Comparison of ENCODE assay signal across 24 cellular contexts in genomic region chr2:231568785-231569435, GRCh38. TPM values are rescaled to one million over a fixed set of nuclear protein-coding genes. Genes with fewer than 3 reads are reported as not detected.
DNase-seq lines count a peak whose midpoint lies in the region; ATAC-seq, FAIRE-seq and TF ChIP-seq lines count a peak whose summit lies in the region.
"Had no signal": no experiment of that assay in that cellular context is flagged by ENCODE, and none has a peak within 500 bp of the region (broad histone marks: within the 10 kb centered on the region; RNA-seq: fewer than 3 reads in every experiment).

No MANE protein-coding gene starts in this region.

- DNase-seq in NCI-H1417 (lab: John Stamatoyannopoulos, UW) (peak in 2 of 3 experiments; percentile 69 to 71), NCI-H1417 treated with DMSO at 0.1 percent for 48 hours (lab: John Stamatoyannopoulos, UW) (no peak), HepG2 (ENCODE audit: low spot score) (no peak), right lobe of liver (no peak), D721Med (ENCODE audit: insufficient read length, low spot score) (no peak), inferior parietal cortex (ENCODE audit: extremely low spot score) (no peak)
- peak; percentile 29 for DNase-seq in activated naive CD8-positive, alpha-beta T cell treated with anti-CD3 and anti-CD28 coated beads, Interleukin-2, amount 50 U/mL, for 24 hours
- no peak for DNase-seq in stimulated activated naive CD8-positive, alpha-beta T cell treated with anti-CD3 and anti-CD28 coated beads, Interleukin-15, amount 100 ng/mL, for 72 hours
- DNase-seq: 8988T; adrenal gland; CD4-positive, CD25-positive, alpha-beta regulatory T cell; DMS79; Kasumi-1; NCI-H1436; NCI-H446 treated with DMSO at 0.1 percent for 48 hours; ovary; SHP77 treated with DMSO at 0.1 percent for 48 hours; tibial artery; WERI-Rb-1 had no signal

- no peaks in the 10 kb centered on the region for H3K9me3 ChIP-seq in HepG2 (ENCODE audit: low read length)
- H3K9me3 ChIP-seq in right lobe of liver, result no peaks in the 10 kb centered on the region
- H3K9me3 ChIP-seq: adrenal gland, ovary, tibial artery had no signal

- peaks cover 2 to 20% of the 10 kb centered on the region in 2 experiments; a peak in 3 of 5 replicates for H3K27me3 ChIP-seq in HepG2 (ENCODE audit: control insufficient read depth in 1 of 2, insufficient read depth in 2 of 2, low read length in 2 of 2)
- no peaks in the 10 kb centered on the region for H3K27me3 ChIP-seq in right lobe of liver
- H3K27me3 ChIP-seq: adrenal gland, esophagus muscularis mucosa, ovary, tibial artery had no signal

- H3K27ac ChIP-seq in HepG2 (ENCODE audit: extremely low read length, insufficient read depth, low read length), result no peak overlapping the region
- H3K27ac ChIP-seq in right lobe of liver, result no peak overlapping the region
- H3K27ac ChIP-seq: adrenal gland, esophagus muscularis mucosa, ovary, tibial artery, WERI-Rb-1 had no signal

- no peak overlapping the region for H2AFZ ChIP-seq in HepG2 (ENCODE audit: low read length)

- peaks cover 9% of the 10 kb centered on the region for H3K4me1 Mint-ChIP-seq in activated naive CD8-positive, alpha-beta T cell treated with anti-CD3 and anti-CD28 coated beads, Interleukin-2, amount 50 U/mL, for 24 hours
- H3K4me1 Mint-ChIP-seq in stimulated activated naive CD8-positive, alpha-beta T cell treated with anti-CD3 and anti-CD28 coated beads, Interleukin-15, amount 100 ng/mL, for 72 hours, result peaks cover 10% of the 10 kb centered on the region

- intact Hi-C loops in HepG2 (cut with micrococcal nuclease; ENCODE audit: unreplicated experiment) (no loop called here), right lobe of liver (cut with DNase I) (no loop called here)

- TF ChIP-seq CTCF in HepG2 (CRISPR knock-in tag; IDR thresholded peaks at IDR 0.05) (no peak), right lobe of liver (IDR thresholded peaks at IDR 0.05) (no peak), D721Med (IDR thresholded peaks at IDR 0.05; ENCODE audit: insufficient read depth, missing control alignments) (no peak)

- POLR2A ChIA-PET in HepG2 (lab: Yijun Ruan, JAX), result interaction anchor here (0.7 kb wide), 1 partner anchor 148 kb away, joined by 6 read pairs; no protein-coding TSS in a partner anchor

- in situ Hi-C loops in HepG2 (cut with HindIII; ENCODE audit: extremely low pct_ligation_motif_present, low pct_unique_long_range_greater_than_20kb), result no loop called here

- ATAC-seq in HepG2 (peak; percentile 33), right lobe of liver (no peak)
- peak; percentile 97 for ATAC-seq in activated naive CD8-positive, alpha-beta T cell treated with anti-CD3 and anti-CD28 coated beads, Interleukin-2, amount 50 U/mL, for 24 hours
- ATAC-seq in stimulated activated naive CD8-positive, alpha-beta T cell treated with anti-CD3 and anti-CD28 coated beads, Interleukin-15, amount 100 ng/mL, for 72 hours, result peak; percentile 63
- ATAC-seq: left lobe of liver had no signal

- TF ChIP-seq EP300 in HepG2 (IDR thresholded peaks at IDR 0.05; ENCODE audit: low read depth in 2 of 2, low read length in 2 of 2), result no peak
- TF ChIP-seq EP300 in HepG2 (CRISPR knock-in tag; IDR thresholded peaks at IDR 0.05; ENCODE audit: borderline replicate concordance), result no peak

- peaks cover 1% of the 10 kb centered on the region for H3K27me3 Mint-ChIP-seq in activated naive CD8-positive, alpha-beta T cell treated with anti-CD3 and anti-CD28 coated beads, Interleukin-2, amount 50 U/mL, for 24 hours
- peaks cover 2% of the 10 kb centered on the region for H3K27me3 Mint-ChIP-seq in stimulated activated naive CD8-positive, alpha-beta T cell treated with anti-CD3 and anti-CD28 coated beads, Interleukin-15, amount 100 ng/mL, for 72 hours

- no peak overlapping the region for H3K4me3 ChIP-seq in HepG2 (replicated peaks in 1 of 3; ENCODE audit: insufficient read depth in 1 of 3, low read depth in 2 of 3, low read length in 3 of 3)
- H3K4me3 ChIP-seq in right lobe of liver, result no peak overlapping the region
- H3K4me3 ChIP-seq: adrenal gland, esophagus muscularis mucosa, ovary, tibial artery had no signal

- H3K4me1 ChIP-seq in HepG2 (ENCODE audit: insufficient read depth, low read length), result no peaks in the 10 kb centered on the region
- H3K4me1 ChIP-seq in right lobe of liver, result no peaks in the 10 kb centered on the region
- H3K4me1 ChIP-seq: adrenal gland, tibial artery had no signal

- H3K4me2 ChIP-seq in HepG2 (ENCODE audit: low read depth, low read length), result no peak overlapping the region

- 22% methylated on average over 7 of the region's 7 CpGs for WGBS in HepG2 (ENCODE audit: low lambda C conversion rate)
- no CpG with 5 or more reads among the region's 7 CpGs for WGBS in right lobe of liver (ENCODE audit: insufficient coverage, low coverage, low lambda C conversion rate, missing lambda C conversion rate)

- peak overlapping the region; percentile 46 for H3K27ac Mint-ChIP-seq in activated naive CD8-positive, alpha-beta T cell treated with anti-CD3 and anti-CD28 coated beads, Interleukin-2, amount 50 U/mL, for 24 hours
- peak overlapping the region in 1 of 2 donors; percentile 43 for H3K27ac Mint-ChIP-seq in stimulated activated naive CD8-positive, alpha-beta T cell treated with anti-CD3 and anti-CD28 coated beads, Interleukin-15, amount 100 ng/mL, for 72 hours

- no peaks in the 10 kb centered on the region for H3K36me3 ChIP-seq in HepG2 (replicated peaks in 1 of 2; ENCODE audit: control insufficient read depth in 1 of 2, insufficient read depth in 2 of 2, low read length in 2 of 2)
- no peaks in the 10 kb centered on the region for H3K36me3 ChIP-seq in right lobe of liver
- H3K36me3 ChIP-seq: adrenal gland, esophagus muscularis mucosa, ovary, tibial artery, WERI-Rb-1 had no signal

- CTCF ChIA-PET in HepG2 (lab: Yijun Ruan, JAX; ENCODE audit: low intra/inter-chr PET ratio, low total read pairs), result no interaction called here

- no peak overlapping the region for H3K4me3 Mint-ChIP-seq in activated naive CD8-positive, alpha-beta T cell treated with anti-CD3 and anti-CD28 coated beads, Interleukin-2, amount 50 U/mL, for 24 hours
- no peak overlapping the region for H3K4me3 Mint-ChIP-seq in stimulated activated naive CD8-positive, alpha-beta T cell treated with anti-CD3 and anti-CD28 coated beads, Interleukin-15, amount 100 ng/mL, for 72 hours
- H3K4me3 Mint-ChIP-seq: CD4-positive, CD25-positive, alpha-beta regulatory T cell had no signal

- H3K9ac ChIP-seq in HepG2 (ENCODE audit: insufficient read depth, low read depth, low read length), result no peak overlapping the region

- no peak for TF ChIP-seq RAD21 in HepG2 (CRISPR knock-in tag; IDR thresholded peaks at IDR 0.05)

- H3K9me3 Mint-ChIP-seq in activated naive CD8-positive, alpha-beta T cell treated with anti-CD3 and anti-CD28 coated beads, Interleukin-2, amount 50 U/mL, for 24 hours, result no peaks in the 10 kb centered on the region
- no peaks in the 10 kb centered on the region for H3K9me3 Mint-ChIP-seq in stimulated activated naive CD8-positive, alpha-beta T cell treated with anti-CD3 and anti-CD28 coated beads, Interleukin-15, amount 100 ng/mL, for 72 hours

- H3K36me3 Mint-ChIP-seq in activated naive CD8-positive, alpha-beta T cell treated with anti-CD3 and anti-CD28 coated beads, Interleukin-2, amount 50 U/mL, for 24 hours (ENCODE audit: low read depth), result no peaks in the 10 kb centered on the region
- H3K36me3 Mint-ChIP-seq: CD4-positive, CD25-positive, alpha-beta regulatory T cell had no signal

- no peaks in the 10 kb centered on the region for H3K79me2 ChIP-seq in HepG2 (ENCODE audit: insufficient read depth, low read length)

- no peaks in the 10 kb centered on the region for H4K20me1 ChIP-seq in HepG2 (ENCODE audit: insufficient read depth, low read length)

- no peak for FAIRE-seq in HepG2 (lab: Jason Lieb, UNC)
- no peak for FAIRE-seq in D721Med (lab: Jason Lieb, UNC)

- no TSS peak for BruUV-seq in HepG2 (replicated peaks; lab: Mats Ljungman, UMichigan)

- TF ChIP-seq POLR2A in HepG2 (IDR thresholded peaks at IDR 0.05; ENCODE audit: insufficient read depth in 1 of 2, low read depth in 2 of 2, low read length in 2 of 2) (no peak), right lobe of liver (IDR thresholded peaks at IDR 0.05) (no peak)

RNA-seq across cellular contexts. Expression of gene TEX44, which starts 23.8 kb away (rescaled TPM):
- not detected in 2 replicates for total RNA-seq in HepG2 (2016; rRNA removed; fragmentation: Illumina TruSeq; extraction: Trizol)
- not detected in 2 replicates for total RNA-seq in HepG2 (2016; cell fraction: cytosol; rRNA removed; fragmentation: Illumina TruSeq; extraction: Trizol; ENCODE audit: low read depth)
- total RNA-seq in HepG2 (2016; cell fraction: insoluble cytoplasmic fraction; rRNA removed; fragmentation: Illumina TruSeq; extraction: Trizol), result not detected in 2 replicates
- not detected in 2 replicates for total RNA-seq in HepG2 (2016; cell fraction: membrane; rRNA removed; fragmentation: Illumina TruSeq; extraction: Trizol)
- total RNA-seq in HepG2 (2016; cell fraction: nucleus; rRNA removed; fragmentation: Illumina TruSeq; extraction: Trizol), result not detected in 2 replicates
- polyA plus RNA-seq in HepG2 (2011; rRNA removed), result not detected in 2 replicates
- polyA plus RNA-seq in HepG2 (2011; cell fraction: cytosol; rRNA removed), result not detected in 2 replicates
- not detected in 2 replicates for polyA plus RNA-seq in HepG2 (2011; cell fraction: nucleus; rRNA removed)
- not detected in 2 replicates for polyA plus RNA-seq in HepG2 (2012)
- not detected in 2 replicates for polyA plus RNA-seq in HepG2 (2016; cell fraction: cytosol; fragmentation: Illumina TruSeq; extraction: Trizol; ENCODE audit: low read depth)
- polyA plus RNA-seq in HepG2 (2016; cell fraction: insoluble cytoplasmic fraction; fragmentation: Illumina TruSeq; extraction: Trizol; ENCODE audit: low read depth), result not detected in 2 replicates
- not detected in 2 replicates for polyA plus RNA-seq in HepG2 (2016; cell fraction: membrane; fragmentation: Illumina TruSeq; extraction: Trizol; ENCODE audit: low read depth)
- polyA plus RNA-seq in HepG2 (2016; cell fraction: nucleus; fragmentation: Illumina TruSeq; extraction: Trizol; ENCODE audit: insufficient read depth, low read depth), result not detected in 2 replicates
- not detected in 2 replicates for polyA minus RNA-seq in HepG2 (2011; rRNA and poly(A)+ RNA removed; ENCODE audit: low replicate concordance)
- polyA minus RNA-seq in HepG2 (2011; cell fraction: cytosol; rRNA and poly(A)+ RNA removed), result not detected in 2 replicates
- polyA minus RNA-seq in HepG2 (2011; cell fraction: nucleus; rRNA and poly(A)+ RNA removed), result not detected in 2 replicates
- total RNA-seq in right lobe of liver, result not detected
- total RNA-seq: adrenal gland; cardiac septum; CD4-positive, CD25-positive, alpha-beta regulatory T cell; esophagus muscularis mucosa; left lobe of liver; mucosa of gallbladder; ovary; T-helper 1 cell treated with Interleukin-12 subunit alpha and Interleukin-12 subunit beta and Interleukin-4 antibody, amounts not matched to agents 30 ng/mL and 1 ng/mL, for 36 hours had no signal
- polyA plus RNA-seq: adrenal gland; CD4-positive, CD25-positive, alpha-beta regulatory T cell; ovary had no signal

RNA-seq across cellular contexts. Expression of gene NMUR1, which starts 38.7 kb away (rescaled TPM):
- total RNA-seq in HepG2 (2016; rRNA removed; fragmentation: Illumina TruSeq; extraction: Trizol) (not detected in 2 replicates), right lobe of liver (under 1 TPM; 0.11 to 0.66 (median 0.36) TPM)
- total RNA-seq in HepG2 (2016; cell fraction: cytosol; rRNA removed; fragmentation: Illumina TruSeq; extraction: Trizol; ENCODE audit: low read depth), result not detected in 2 replicates
- not detected in 2 replicates for total RNA-seq in HepG2 (2016; cell fraction: insoluble cytoplasmic fraction; rRNA removed; fragmentation: Illumina TruSeq; extraction: Trizol)
- total RNA-seq in HepG2 (2016; cell fraction: membrane; rRNA removed; fragmentation: Illumina TruSeq; extraction: Trizol), result not detected in 2 replicates
- not detected in 2 replicates for total RNA-seq in HepG2 (2016; cell fraction: nucleus; rRNA removed; fragmentation: Illumina TruSeq; extraction: Trizol)
- not detected in 2 replicates for polyA plus RNA-seq in HepG2 (2011; rRNA removed)
- polyA plus RNA-seq in HepG2 (2011; cell fraction: cytosol; rRNA removed), result not detected in 2 replicates
- polyA plus RNA-seq in HepG2 (2011; cell fraction: nucleus; rRNA removed), result not detected in 2 replicates
- not detected in 2 replicates for polyA plus RNA-seq in HepG2 (2012)
- not detected in 2 replicates for polyA plus RNA-seq in HepG2 (2016; cell fraction: cytosol; fragmentation: Illumina TruSeq; extraction: Trizol; ENCODE audit: low read depth)
- polyA plus RNA-seq in HepG2 (2016; cell fraction: insoluble cytoplasmic fraction; fragmentation: Illumina TruSeq; extraction: Trizol; ENCODE audit: low read depth), result not detected in 2 replicates
- polyA plus RNA-seq in HepG2 (2016; cell fraction: membrane; fragmentation: Illumina TruSeq; extraction: Trizol; ENCODE audit: low read depth), result not detected in 2 replicates
- polyA plus RNA-seq in HepG2 (2016; cell fraction: nucleus; fragmentation: Illumina TruSeq; extraction: Trizol; ENCODE audit: insufficient read depth, low read depth), result not detected in 2 replicates
- polyA minus RNA-seq in HepG2 (2011; rRNA and poly(A)+ RNA removed; ENCODE audit: low replicate concordance), result not detected in 2 replicates
- polyA minus RNA-seq in HepG2 (2011; cell fraction: cytosol; rRNA and poly(A)+ RNA removed), result not detected in 2 replicates
- not detected in 2 replicates for polyA minus RNA-seq in HepG2 (2011; cell fraction: nucleus; rRNA and poly(A)+ RNA removed)

Comparison
In these comparisons a context has a peak if more than half of its experiments do, and no peak if none do; other contexts are left out.
1. DNase-seq: peak in NCI-H1417 (2 of 3) and activated naive CD8-positive, alpha-beta T cell treated with anti-CD3 and anti-CD28 coated beads, Interleukin-2, amount 50 U/mL, for 24 hours (single experiment); none in NCI-H1417 treated with DMSO at 0.1 percent for 48 hours (single experiment), HepG2 (single experiment), right lobe of liver (0 of 3), stimulated activated naive CD8-positive, alpha-beta T cell treated with anti-CD3 and anti-CD28 coated beads, Interleukin-15, amount 100 ng/mL, for 72 hours (0 of 2), D721Med (single experiment) and inferior parietal cortex (single experiment).
2. ATAC-seq: peak in HepG2 (single experiment), activated naive CD8-positive, alpha-beta T cell treated with anti-CD3 and anti-CD28 coated beads, Interleukin-2, amount 50 U/mL, for 24 hours (single experiment) and stimulated activated naive CD8-positive, alpha-beta T cell treated with anti-CD3 and anti-CD28 coated beads, Interleukin-15, amount 100 ng/mL, for 72 hours (single experiment); none in right lobe of liver (0 of 4).